Comparison of ENCODE assay signal across 1 cellular context in genomic region chr18:74166397-74166796, GRCh38.
TF ChIP-seq lines count a peak whose summit lies in the region.

No MANE protein-coding gene starts in this region.

TF ChIP-seq in IMR-90, 13 proteins besides CTCF, POLR2A, EP300 and RAD21 (continued from another document):
- TF ChIP-seq NFE2L2 (IDR thresholded peaks at IDR 0.05; ENCODE audit: low read depth, low read length) (no peak), BHLHE40 (IDR thresholded peaks at IDR 0.05; ENCODE audit: low read depth, low read length) (no peak), MAZ (IDR thresholded peaks at IDR 0.05; ENCODE audit: borderline replicate concordance, low read depth, low read length) (no peak)
